ENCODE assay signal across 8 cellular contexts in genomic region chr11:57310630-57311086, GRCh38. TPM values are rescaled to one million over a fixed set of nuclear protein-coding genes. Genes with fewer than 3 reads are reported as not detected.
DNase-seq lines count a peak whose midpoint lies in the region; ATAC-seq, FAIRE-seq and TF ChIP-seq lines count a peak whose summit lies in the region.

No MANE protein-coding gene starts in this region.

- dilution Hi-C loops in IMR-90 (cut with HindIII; ENCODE audit: low sequenced_read_pairs, unreplicated experiment): no loop called here

- H4K91ac ChIP-seq in IMR-90 (ENCODE audit: insufficient read depth, low read depth, low read length): peak overlapping the region; percentile 82

- peak overlapping the region; percentile 98 for H3K23ac ChIP-seq in IMR-90 (ENCODE audit: low read depth, low read length)

- H3K18ac ChIP-seq in IMR-90 (ENCODE audit: low read depth, low read length): peak overlapping the region; percentile 52

- WGBS in IMR-90 (ENCODE audit: extremely low coverage in 2 of 2, insufficient read length in 1 of 2), 2 experiments: 10% methylated on average over 2 of the region's 6 CpGs; no CpG with 5 or more reads in 1 of the 2 experiments

- H2BK5ac ChIP-seq in IMR-90 (ENCODE audit: low read depth, low read length, poor library complexity, severe bottlenecking): peak overlapping the region; percentile 87

- TF ChIP-seq CTCF in AG10803 (conservative IDR thresholded peaks at IDR 0.05; ENCODE audit: low read length) (no peak), IMR-90 (conservative IDR thresholded peaks at IDR 0.05; ENCODE audit: low read depth, low read length) (no peak)

- H3K9ac ChIP-seq in IMR-90 (ENCODE audit: low read depth, low read length) (peak overlapping the region; percentile 73), mucosa of stomach (ENCODE audit: low read length) (peak overlapping the region; percentile 71), Karpas-422 (ENCODE audit: low read length) (no peak overlapping the region)

- H2BK15ac ChIP-seq in IMR-90 (ENCODE audit: low read depth, low read length): peak overlapping the region; percentile 76; the same call in 2 of the 3 replicates

- H3K36me3 ChIP-seq in IMR-90 (ENCODE audit: control insufficient read depth, insufficient read depth, low read length) (peaks cover 67% of the 10 kb centered on the region), mucosa of stomach (ENCODE audit: control insufficient read depth, insufficient read depth, low read length) (peaks cover 51% of the 10 kb centered on the region), Karpas-422 (ENCODE audit: insufficient read depth, low read length) (no peaks in the 10 kb centered on the region)

- H3K9me1 ChIP-seq in IMR-90 (ENCODE audit: insufficient read depth, low read length): peaks cover 55% of the 10 kb centered on the region

- no peak for TF ChIP-seq RAD21 in IMR-90 (IDR thresholded peaks at IDR 0.05; ENCODE audit: low read length)

- H3K79me2 ChIP-seq in Karpas-422 (ENCODE audit: low read length): no peaks in the 10 kb centered on the region

- no peak for FAIRE-seq in GM19239 (lab: Jason Lieb, UNC)

- intact Hi-C loops in IMR-90 (cut with micrococcal nuclease): loop anchor here (1.0 kb wide), 2 partner anchors 12 to 32 kb away; no protein-coding TSS in a partner anchor

- H4K20me1 ChIP-seq in IMR-90 (ENCODE audit: insufficient read depth, low read length): peaks cover 58% of the 10 kb centered on the region
- no peaks in the 10 kb centered on the region for H4K20me1 ChIP-seq in Karpas-422 (ENCODE audit: insufficient read depth, low read depth, low read length)

- H2AFZ ChIP-seq in IMR-90 (replicated peaks; ENCODE audit: low read length, poor library complexity) (peak overlapping the region; percentile 90), Karpas-422 (ENCODE audit: low read length) (no peak overlapping the region)

- H3K4me1 ChIP-seq in IMR-90 (ENCODE audit: control insufficient read depth, insufficient read depth, low read length) (peaks cover 45% of the 10 kb centered on the region), mucosa of stomach (ENCODE audit: control insufficient read depth, insufficient read depth, low read length) (peaks cover 83% of the 10 kb centered on the region), Karpas-422 (ENCODE audit: low read length) (peaks cover 3% of the 10 kb centered on the region)

- H3K79me1 ChIP-seq in IMR-90 (ENCODE audit: low read depth in 1 of 2, low read length in 2 of 2): peaks cover 27 to 78% of the 10 kb centered on the region in 2 experiments

- no peak; the same call in 1 of the 2 replicates for ATAC-seq in IMR-90 (ENCODE audit: low read depth)
- no peak for ATAC-seq in HG02571 (IDR thresholded peaks at IDR 0.05; ENCODE audit: unreplicated experiment)

- H3K56ac ChIP-seq in IMR-90 (ENCODE audit: extremely low read depth, insufficient read depth, low read length): peak overlapping the region; percentile 79

- CTCF ChIA-PET in IMR-90 (lab: Yijun Ruan, JAX): no interaction called here

- H3K4me2 ChIP-seq in IMR-90 (ENCODE audit: low read depth, low read length) (peak overlapping the region; percentile 88), Karpas-422 (ENCODE audit: low read depth, low read length, poor library complexity, severe bottlenecking) (no peak overlapping the region)

- H4K8ac ChIP-seq in IMR-90 (ENCODE audit: low read depth in 2 of 2, low read length in 2 of 2): peak overlapping the region; percentile 26 to 86; a peak in 3 of 4 replicates

- peak overlapping the region; percentile 97 for H3K27ac ChIP-seq in IMR-90 (ENCODE audit: insufficient read depth, low read length)
- peak overlapping the region; percentile 56 for H3K27ac ChIP-seq in cingulate gyrus (ENCODE audit: low read depth, low read length)
- H3K27ac ChIP-seq in Karpas-422 (ENCODE audit: low read length): no peak overlapping the region

- TF ChIP-seq POLR2A in IMR-90 (IDR thresholded peaks at IDR 0.05; ENCODE audit: low read depth, low read length): no peak

- in situ Hi-C loops in IMR-90 (cut with MboI; ENCODE audit: low sequenced_read_pairs): no loop called here

- H2AK9ac ChIP-seq in IMR-90 (replicated peaks; ENCODE audit: low read depth, low read length, poor library complexity): peak overlapping the region; percentile 99

- POLR2A ChIA-PET in IMR-90 (lab: Charles Lee; ENCODE audit: unreplicated experiment): interaction anchor here (2.5 kb wide), 1 partner anchor 11 kb away, joined by 16 read pairs; no protein-coding TSS in a partner anchor

- H2BK20ac ChIP-seq in IMR-90 (ENCODE audit: low read depth, low read length): peak overlapping the region; percentile 88

- H3K4ac ChIP-seq in IMR-90 (ENCODE audit: low read depth, low read length): peak overlapping the region; percentile 93

- peak overlapping the region; percentile 81 for H2AK5ac ChIP-seq in IMR-90 (ENCODE audit: low read depth, low read length)

- H2BK120ac ChIP-seq in IMR-90 (ENCODE audit: low read depth, low read length): peak overlapping the region; percentile 79

- H3K4me3 ChIP-seq in AG10803 (ENCODE audit: low read length) (peak overlapping the region; percentile 62), IMR-90 (ENCODE audit: insufficient read depth, low read depth, low read length) (peak overlapping the region; percentile 43), mucosa of stomach (ENCODE audit: low read length) (peak overlapping the region; percentile 58), Karpas-422 (ENCODE audit: low read length) (no peak overlapping the region)

- peak overlapping the region; percentile 83 for H3K14ac ChIP-seq in IMR-90 (replicated peaks; ENCODE audit: low read depth, low read length)

- peak overlapping the region; percentile 67 for H4K5ac ChIP-seq in IMR-90 (ENCODE audit: low read depth, low read length)

- H3K27me3 ChIP-seq in IMR-90 (ENCODE audit: control insufficient read depth, insufficient read depth, low read length) (no peaks in the 10 kb centered on the region), mucosa of stomach (ENCODE audit: control insufficient read depth, insufficient read depth, low read length) (no peaks in the 10 kb centered on the region), Karpas-422 (ENCODE audit: low read length) (no peaks in the 10 kb centered on the region)

- DNase-seq in AG10803 (ENCODE audit: low read depth) (peak; percentile 51), IMR-90 (peak; percentile 27), Karpas-422 (no peak), GM19239 (ENCODE audit: insufficient read length, low spot score) (no peak), NOMO-1 treated with DMSO at 0.1 percent for 48 hours (lab: John Stamatoyannopoulos, UW; ENCODE audit: unreplicated experiment) (no peak)

- no peaks in the 10 kb centered on the region for H3K9me3 ChIP-seq in IMR-90 (ENCODE audit: control insufficient read depth, insufficient read depth, low read length)
- H3K9me3 ChIP-seq in mucosa of stomach (ENCODE audit: control insufficient read depth, low read length): no peaks in the 10 kb centered on the region
- no peaks in the 10 kb centered on the region for H3K9me3 ChIP-seq in Karpas-422 (ENCODE audit: low read length)

- H3K9me2 ChIP-seq in Karpas-422 (replicated peaks; ENCODE audit: insufficient read depth, low read length): no peaks in the 10 kb centered on the region

- BruUV-seq in IMR-90 (replicated peaks; lab: Mats Ljungman, UMichigan): no TSS peak

TF ChIP-seq in IMR-90, 13 proteins besides CTCF, POLR2A, EP300 and RAD21:
- TF ChIP-seq CEBPB (IDR thresholded peaks at IDR 0.05; ENCODE audit: low read depth, low read length) (peak; percentile 93), SMC3 (IDR thresholded peaks at IDR 0.05; ENCODE audit: low read depth, low read length) (no peak)

RNA-seq across cellular contexts. Expression of gene TNKS1BP1, which starts 14.1 kb away (rescaled TPM):
- total RNA-seq in IMR-90 (2012; rRNA removed): 28.6 and 31.7 TPM in 2 replicates
- polyA plus RNA-seq in IMR-90 (2012; rRNA removed): 68.0 and 71.4 TPM in 2 replicates
- polyA plus RNA-seq in IMR-90 (2012; cell fraction: cytosol; rRNA removed): 42.9 and 47.7 TPM in 2 replicates
- polyA plus RNA-seq in IMR-90 (2012; cell fraction: nucleus; rRNA removed; ENCODE audit: low replicate concordance): 157 and 165 TPM in 2 replicates
- 11.6 and 21.9 TPM in 2 replicates for total RNA-seq in Karpas-422 (2014; rRNA removed; shearing (Covaris generic); ENCODE audit: low replicate concordance)

RNA-seq across cellular contexts. Expression of gene SSRP1, which starts 25.0 kb away (rescaled TPM):
- 144 and 146 TPM in 2 replicates for total RNA-seq in IMR-90 (2012; rRNA removed)
- polyA plus RNA-seq in IMR-90 (2012; rRNA removed): 101 and 106 TPM in 2 replicates
- polyA plus RNA-seq in IMR-90 (2012; cell fraction: cytosol; rRNA removed): 58.6 and 84.5 TPM in 2 replicates
- polyA plus RNA-seq in IMR-90 (2012; cell fraction: nucleus; rRNA removed; ENCODE audit: low replicate concordance): 41.6 and 70.5 TPM in 2 replicates
- total RNA-seq in Karpas-422 (2014; rRNA removed; shearing (Covaris generic); ENCODE audit: low replicate concordance): 79.9 and 111 TPM in 2 replicates

RNA-seq across cellular contexts. Expression of gene P2RX3, which starts 27.5 kb away (rescaled TPM):
- not detected in 2 replicates for total RNA-seq in IMR-90 (2012; rRNA removed)
- polyA plus RNA-seq in IMR-90 (2012; rRNA removed): not detected in 2 replicates
- polyA plus RNA-seq in IMR-90 (2012; cell fraction: cytosol; rRNA removed): not detected in 2 replicates
- polyA plus RNA-seq in IMR-90 (2012; cell fraction: nucleus; rRNA removed; ENCODE audit: low replicate concordance): not detected in 2 replicates
- total RNA-seq in Karpas-422 (2014; rRNA removed; shearing (Covaris generic); ENCODE audit: low replicate concordance): not detected in 2 replicates

Comparison
In these comparisons a context has a peak if more than half of its experiments do, and no peak if none do; other contexts are left out.
1. DNase-seq: peak in AG10803 (single experiment) and IMR-90 (single experiment); none in Karpas-422 (single experiment), GM19239 (single experiment) and NOMO-1 treated with DMSO at 0.1 percent for 48 hours (single experiment).